9 cellular contexts compared by ENCODE assay signal in the genomic region with DNA sequence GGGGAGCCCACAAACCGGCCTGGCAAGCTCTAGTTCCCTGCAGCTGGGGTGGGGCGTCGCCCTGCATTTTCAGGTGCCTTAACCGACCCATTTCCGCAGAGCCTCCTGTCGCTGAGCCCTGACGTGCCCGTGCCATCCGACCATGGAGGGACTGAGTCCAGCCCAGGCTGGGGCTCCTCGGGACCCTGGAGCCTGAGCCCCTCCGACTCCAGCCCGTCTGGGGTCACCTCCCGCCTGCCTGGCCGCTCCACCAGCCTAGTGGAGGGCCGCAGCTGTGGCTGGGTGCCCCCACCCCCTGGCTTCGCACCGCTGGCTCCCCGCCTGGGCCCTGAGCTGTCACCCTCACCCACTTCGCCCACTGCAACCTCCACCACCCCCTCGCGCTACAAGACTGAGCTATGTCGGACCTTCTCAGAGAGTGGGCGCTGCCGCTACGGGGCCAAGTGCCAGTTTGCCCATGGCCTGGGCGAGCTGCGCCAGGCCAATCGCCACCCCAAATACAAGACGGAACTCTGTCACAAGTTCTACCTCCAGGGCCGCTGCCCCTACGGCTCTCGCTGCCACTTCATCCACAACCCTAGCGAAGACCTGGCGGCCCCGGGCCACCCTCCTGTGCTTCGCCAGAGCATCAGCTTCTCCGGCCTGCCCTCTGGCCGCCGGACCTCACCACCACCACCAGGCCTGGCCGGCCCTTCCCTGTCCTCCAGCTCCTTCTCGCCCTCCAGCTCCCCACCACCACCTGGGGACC. TPM values are rescaled to one million over a fixed set of nuclear protein-coding genes. Genes with fewer than 3 reads are reported as not detected.
DNase-seq lines count a peak whose midpoint lies in the region; ATAC-seq and TF ChIP-seq lines count a peak whose summit lies in the region.
"Had no signal": no experiment of that assay in that cellular context is flagged by ENCODE, and none has a peak within 500 bp of the region (broad histone marks: within the 10 kb centered on the region; RNA-seq: fewer than 3 reads in every experiment).

No MANE protein-coding gene starts in this region.

- H3K27me3 Mint-ChIP-seq in activated T-cell treated with anti-CD3 and anti-CD28 coated beads, Interleukin-2, amount 50 U/mL, for 24 hours, result no peaks in the 10 kb centered on the region
- H3K27me3 Mint-ChIP-seq in neural progenitor cell (ENCODE audit: insufficient read depth, low read depth), result peaks cover 30% of the 10 kb centered on the region

- H3K79me2 ChIP-seq in neural progenitor cell (ENCODE audit: low read depth), result peaks cover 1% of the 10 kb centered on the region

- 51% methylated on average over 38 of the region's 41 CpGs; no CpG with 5 or more reads in 1 of the 2 experiments for WGBS in IMR-90 (ENCODE audit: extremely low coverage in 2 of 2, insufficient read length in 1 of 2), 2 experiments

- TF ChIP-seq POLR2A in IMR-90 (IDR thresholded peaks at IDR 0.05; ENCODE audit: low read depth, low read length), result no peak; the same call in 1 of the 2 replicates

- no peaks in the 10 kb centered on the region for H3K27me3 ChIP-seq in IMR-90 (ENCODE audit: control insufficient read depth, insufficient read depth, low read length)
- peaks cover 31% of the 10 kb centered on the region for H3K27me3 ChIP-seq in neural progenitor cell

- H4K20me1 ChIP-seq in IMR-90 (ENCODE audit: insufficient read depth, low read length) (peaks cover 27% of the 10 kb centered on the region), neural progenitor cell (ENCODE audit: low read depth) (peaks cover 8% of the 10 kb centered on the region)

- no peak overlapping the region for H3K18ac ChIP-seq in IMR-90 (ENCODE audit: low read depth, low read length)

- H3K4me3 ChIP-seq in IMR-90 (ENCODE audit: insufficient read depth, low read depth, low read length) (peak overlapping the region; percentile 68), neural progenitor cell (peak overlapping the region; percentile 65)

- H3K9ac ChIP-seq in IMR-90 (ENCODE audit: low read depth, low read length), result peak overlapping the region; percentile 93
- no peak overlapping the region for H3K9ac ChIP-seq in neural progenitor cell

- POLR2A ChIA-PET in IMR-90 (lab: Charles Lee; ENCODE audit: unreplicated experiment), result interaction anchor here (1.9 kb wide), 1 partner anchor 28 kb away, joined by 4 read pairs; a partner anchor contains a TSS

- DNase-seq in 8988T, result peak; percentile 93
- no peak for DNase-seq in IMR-90
- peak; percentile 68 for DNase-seq in activated T-cell treated with anti-CD3 and anti-CD28 coated beads, Interleukin-2, amount 50 U/mL, for 24 hours
- peak; percentile 62 for DNase-seq in fibroblast of gingiva (ENCODE audit: low read depth)
- peak; percentile 13 for DNase-seq in neural progenitor cell (ENCODE audit: low spot score)
- no peak for DNase-seq in NCI-H2107 (lab: John Stamatoyannopoulos, UW)
- no peak for DNase-seq in cortex of kidney (lab: John Stamatoyannopoulos, UW)

- H4K5ac ChIP-seq in IMR-90 (ENCODE audit: low read depth, low read length), result no peak overlapping the region

- H3K4me2 ChIP-seq in IMR-90 (ENCODE audit: low read depth, low read length) (peak overlapping the region; percentile 92), neural progenitor cell (peak overlapping the region; percentile 82)

- H3K56ac ChIP-seq in IMR-90 (ENCODE audit: extremely low read depth, insufficient read depth, low read length), result peak overlapping the region; percentile 47

- H3K14ac ChIP-seq in IMR-90 (replicated peaks; ENCODE audit: low read depth, low read length), result peak overlapping the region; percentile 98

- no peaks in the 10 kb centered on the region for H3K9me1 ChIP-seq in IMR-90 (ENCODE audit: insufficient read depth, low read length)

- H3K27ac ChIP-seq in IMR-90 (ENCODE audit: insufficient read depth, low read length) (peak overlapping the region; percentile 92), neural progenitor cell (no peak overlapping the region)

- peak overlapping the region; percentile 96 for H3K27ac Mint-ChIP-seq in activated T-cell treated with anti-CD3 and anti-CD28 coated beads, Interleukin-2, amount 50 U/mL, for 24 hours
- no peak overlapping the region for H3K27ac Mint-ChIP-seq in neural progenitor cell

- no peak overlapping the region for H4K91ac ChIP-seq in IMR-90 (ENCODE audit: insufficient read depth, low read depth, low read length)

- H3K23ac ChIP-seq in IMR-90 (ENCODE audit: low read depth, low read length), result peak overlapping the region; percentile 36; the same call in 1 of the 2 replicates

- ATAC-seq in IMR-90 (ENCODE audit: low read depth) (no peak), GM21528 (IDR thresholded peaks at IDR 0.05; ENCODE audit: low FRiP score, unreplicated experiment) (no peak)

- in situ Hi-C loops in IMR-90 (cut with MboI; ENCODE audit: low sequenced_read_pairs), result no loop called here

- dilution Hi-C loops in IMR-90 (cut with HindIII; ENCODE audit: low sequenced_read_pairs, unreplicated experiment), result no loop called here

- H2BK15ac ChIP-seq in IMR-90 (ENCODE audit: low read depth, low read length), result no peak overlapping the region

- H3K9me3 ChIP-seq in IMR-90 (ENCODE audit: control insufficient read depth, insufficient read depth, low read length) (no peaks in the 10 kb centered on the region), neural progenitor cell (ENCODE audit: low read depth) (no peaks in the 10 kb centered on the region)

- H3F3A ChIP-seq in neural progenitor cell (ENCODE audit: low read depth), result peaks cover 59% of the 10 kb centered on the region

- H2AFZ ChIP-seq in IMR-90 (replicated peaks; ENCODE audit: low read length, poor library complexity) (peak overlapping the region; percentile 34), neural progenitor cell (replicated peaks) (no peak overlapping the region)

- H3K36me3 ChIP-seq in IMR-90 (ENCODE audit: control insufficient read depth, insufficient read depth, low read length), result peaks cover 15% of the 10 kb centered on the region
- H3K36me3 ChIP-seq in neural progenitor cell, result no peaks in the 10 kb centered on the region

- no peaks in the 10 kb centered on the region for H3K9me3 Mint-ChIP-seq in activated T-cell treated with anti-CD3 and anti-CD28 coated beads, Interleukin-2, amount 50 U/mL, for 24 hours
- H3K9me3 Mint-ChIP-seq in neural progenitor cell, result peaks cover 4% of the 10 kb centered on the region

- peak overlapping the region; percentile 3 to 30; a peak in 2 of 4 replicates for H4K8ac ChIP-seq in IMR-90 (ENCODE audit: low read depth in 2 of 2, low read length in 2 of 2)

- peaks cover 27% of the 10 kb centered on the region for H3K36me3 Mint-ChIP-seq in activated T-cell treated with anti-CD3 and anti-CD28 coated beads, Interleukin-2, amount 50 U/mL, for 24 hours (ENCODE audit: low read depth)
- H3K36me3 Mint-ChIP-seq in neural progenitor cell, result peaks cover 3% of the 10 kb centered on the region

- H2AK5ac ChIP-seq in IMR-90 (ENCODE audit: low read depth, low read length), result peak overlapping the region; percentile 12; the same call in 1 of the 2 replicates

- peak overlapping the region; percentile 91 for H2AK9ac ChIP-seq in IMR-90 (replicated peaks; ENCODE audit: low read depth, low read length, poor library complexity)

- no peak overlapping the region for H2BK120ac ChIP-seq in IMR-90 (ENCODE audit: low read depth, low read length)

- H3K79me1 ChIP-seq in IMR-90 (ENCODE audit: low read depth in 1 of 2, low read length in 2 of 2), result peaks cover under 1 to 33% of the 10 kb centered on the region in 2 experiments; a peak in 3 of 4 replicates

- TF ChIP-seq CTCF in IMR-90 (conservative IDR thresholded peaks at IDR 0.05; ENCODE audit: low read depth, low read length) (no peak), neural progenitor cell (IDR thresholded peaks at IDR 0.05) (no peak)

- peaks cover 59% of the 10 kb centered on the region for H3K4me1 Mint-ChIP-seq in activated T-cell treated with anti-CD3 and anti-CD28 coated beads, Interleukin-2, amount 50 U/mL, for 24 hours (ENCODE audit: low read depth)
- H3K4me1 Mint-ChIP-seq in neural progenitor cell, result peaks cover 41% of the 10 kb centered on the region

- no peak overlapping the region for H2BK20ac ChIP-seq in IMR-90 (ENCODE audit: low read depth, low read length)

- peak overlapping the region; percentile 38; the same call in 1 of the 2 replicates for H3K4ac ChIP-seq in IMR-90 (ENCODE audit: low read depth, low read length)

- CTCF ChIA-PET in IMR-90 (lab: Yijun Ruan, JAX), result interaction anchor here (0.6 to 1.1 kb wide), 2 partner anchors 10 to 121 kb away, joined by 3 to 5 read pairs; no protein-coding TSS in a partner anchor

- H3K4me1 ChIP-seq in IMR-90 (ENCODE audit: control insufficient read depth, insufficient read depth, low read length) (peaks cover 23% of the 10 kb centered on the region), neural progenitor cell (peaks cover 22% of the 10 kb centered on the region)

- no TSS peak for BruUV-seq in IMR-90 (replicated peaks; lab: Mats Ljungman, UMichigan)

- intact Hi-C loops in IMR-90 (cut with micrococcal nuclease), result no loop called here

- H2BK5ac ChIP-seq in IMR-90 (ENCODE audit: low read depth, low read length, poor library complexity, severe bottlenecking), result peak overlapping the region; percentile 48

- TF ChIP-seq RAD21 in IMR-90 (IDR thresholded peaks at IDR 0.05; ENCODE audit: low read length), result no peak

- H3K4me3 Mint-ChIP-seq in activated T-cell treated with anti-CD3 and anti-CD28 coated beads, Interleukin-2, amount 50 U/mL, for 24 hours, result peak overlapping the region; percentile 96
- H3K4me3 Mint-ChIP-seq in neural progenitor cell, result peak overlapping the region; percentile 81

RNA-seq across cellular contexts. Expression of a gene that starts 1.2 kb away (rescaled TPM):
- total RNA-seq in IMR-90 (2012; rRNA removed) (1.4 and 3.1 TPM in 2 replicates), neural progenitor cell (ENCODE audit: low replicate concordance) (1.2 TPM in 1 of 2 replicates, not detected in the other)
- polyA plus RNA-seq in IMR-90 (2012; rRNA removed), result 45.0 and 50.5 TPM in 2 replicates
- polyA plus RNA-seq in IMR-90 (2012; cell fraction: cytosol; rRNA removed), result 84.7 and 235 TPM in 2 replicates
- polyA plus RNA-seq in IMR-90 (2012; cell fraction: nucleus; rRNA removed; ENCODE audit: low replicate concordance), result 360 and 687 TPM in 2 replicates
- polyA plus RNA-seq: neural cell had no signal

RNA-seq across cellular contexts. Expression of a gene that starts 4.7 kb away (rescaled TPM):
- total RNA-seq in IMR-90 (2012; rRNA removed) (6.5 and 7.8 TPM in 2 replicates), neural progenitor cell (ENCODE audit: low replicate concordance) (10.7 and 46.9 TPM in 2 replicates)
- polyA plus RNA-seq in IMR-90 (2012; rRNA removed), result 28.3 and 33.2 TPM in 2 replicates
- 7.8 and 13.9 TPM in 2 replicates for polyA plus RNA-seq in IMR-90 (2012; cell fraction: cytosol; rRNA removed)
- 174 and 236 TPM in 2 replicates for polyA plus RNA-seq in IMR-90 (2012; cell fraction: nucleus; rRNA removed; ENCODE audit: low replicate concordance)

RNA-seq across cellular contexts. Expression of a gene that starts 16.6 kb away (rescaled TPM):
- total RNA-seq in IMR-90 (2012; rRNA removed), result 15.6 and 17.6 TPM in 2 replicates
- polyA plus RNA-seq in IMR-90 (2012; rRNA removed), result 26.9 and 28.8 TPM in 2 replicates
- 19.6 and 29.3 TPM in 2 replicates for polyA plus RNA-seq in IMR-90 (2012; cell fraction: cytosol; rRNA removed)
- 18.4 and 19.1 TPM in 2 replicates for polyA plus RNA-seq in IMR-90 (2012; cell fraction: nucleus; rRNA removed; ENCODE audit: low replicate concordance)
- total RNA-seq in neural progenitor cell (ENCODE audit: low replicate concordance), result 27.0 and 28.2 TPM in 2 replicates

RNA-seq across cellular contexts. Expression of a gene that starts 16.9 kb away (rescaled TPM):
- total RNA-seq in IMR-90 (2012; rRNA removed), result 45.7 and 57.8 TPM in 2 replicates
- polyA plus RNA-seq in IMR-90 (2012; rRNA removed), result 54.3 and 61.6 TPM in 2 replicates
- polyA plus RNA-seq in IMR-90 (2012; cell fraction: cytosol; rRNA removed), result 35.9 and 45.6 TPM in 2 replicates
- 63.6 and 92.7 TPM in 2 replicates for polyA plus RNA-seq in IMR-90 (2012; cell fraction: nucleus; rRNA removed; ENCODE audit: low replicate concordance)
- 15.6 and 29.1 TPM in 2 replicates for total RNA-seq in neural progenitor cell (ENCODE audit: low replicate concordance)

RNA-seq across cellular contexts. Expression of a gene that starts 27.9 kb away (rescaled TPM):
- total RNA-seq in IMR-90 (2012; rRNA removed) (320 and 410 TPM in 2 replicates), neural progenitor cell (ENCODE audit: low replicate concordance) (94.8 and 268 TPM in 2 replicates)
- 3,500 and 3,524 TPM in 2 replicates for polyA plus RNA-seq in IMR-90 (2012; rRNA removed)
- 4,203 and 4,770 TPM in 2 replicates for polyA plus RNA-seq in IMR-90 (2012; cell fraction: cytosol; rRNA removed)
- 1,551 and 1,592 TPM in 2 replicates for polyA plus RNA-seq in IMR-90 (2012; cell fraction: nucleus; rRNA removed; ENCODE audit: low replicate concordance)

Comparison
In these comparisons a context has a peak if more than half of its experiments do, and no peak if none do; other contexts are left out.
1. DNase-seq: peak in 8988T (single experiment), activated T-cell treated with anti-CD3 and anti-CD28 coated beads, Interleukin-2, amount 50 U/mL, for 24 hours (single experiment), fibroblast of gingiva (single experiment) and neural progenitor cell (single experiment); none in IMR-90 (single experiment), NCI-H2107 (single experiment) and cortex of kidney (single experiment).